In genomic region chr20:49915380-49916145, GRCh38 we compare ENCODE assay signal across 8 cellular contexts. TPM values are rescaled to one million over a fixed set of nuclear protein-coding genes. Genes with fewer than 3 reads are reported as not detected.
DNase-seq lines count a peak whose midpoint lies in the region; TF ChIP-seq lines count a peak whose summit lies in the region.

Gene SPATA2, minus strand, starts transcription at chr20:49915529. Its CDS starts 7,039 bp downstream, at chr20:49908490.

- H3K4me3 ChIP-seq in endocrine pancreas (ENCODE audit: control insufficient read depth, insufficient read depth, low read length), result peak within 1 kb of the TSS; percentile 71

- no peak for TF ChIP-seq CTCF in GM20000 (IDR thresholded peaks at IDR 0.05; ENCODE audit: extremely low read depth, missing control alignments)

- no peaks in the 10 kb centered on the region for H3K36me3 ChIP-seq in endocrine pancreas (ENCODE audit: control insufficient read depth, insufficient read depth, low read length)

- H3K27me3 ChIP-seq in endocrine pancreas (ENCODE audit: control insufficient read depth, insufficient read depth, low read length), result no peaks in the 10 kb centered on the region

- H3K4me1 ChIP-seq in endocrine pancreas (ENCODE audit: control insufficient read depth, insufficient read depth, low read length), result no peaks in the 10 kb centered on the region

- no peaks in the 10 kb centered on the region for H3K9me3 ChIP-seq in endocrine pancreas (ENCODE audit: control insufficient read depth, low read length)

- peak within 1 kb of the TSS; percentile 65 for H3K9ac ChIP-seq in endocrine pancreas (ENCODE audit: control insufficient read depth, insufficient read depth, low read length)

- DNase-seq in COLO668 (lab: John Stamatoyannopoulos, UW; ENCODE audit: unreplicated experiment) (peak; percentile 97), GM20000 (ENCODE audit: low spot score) (peak; percentile 97), HT-29 (ENCODE audit: low spot score) (peak; percentile 99), NOMO-1 treated with DMSO at 0.1 percent for 48 hours (lab: John Stamatoyannopoulos, UW; ENCODE audit: unreplicated experiment) (peak; percentile 88), mesenteric fat pad (ENCODE audit: low spot score) (peak; percentile 98)
- peak; percentile 78 to 92 (median 91) for DNase-seq in activated CD8-positive, alpha-beta memory T cell treated with anti-CD3 and anti-CD28 coated beads for 48 hours (ENCODE audit: low read depth in 2 of 3, low spot score in 2 of 3)
- DNase-seq in stimulated activated CD8-positive, alpha-beta memory T cell treated with anti-CD3 and anti-CD28 coated beads, Interleukin-15, amount 100 ng/mL, for 1 hour (ENCODE audit: low read depth), result peak; percentile 88

RNA-seq across cellular contexts. Expression of gene SPATA2, which starts in this region (rescaled TPM):
- total RNA-seq in HT-29 (2014; rRNA removed; shearing (Covaris generic)), result 10.2 and 10.7 TPM in 2 replicates
- 4.9 TPM for total RNA-seq in mesenteric fat pad

Comparison
In these comparisons a context has a peak if more than half of its experiments do, and no peak if none do; other contexts are left out.
1. Peak in every context shown above with its lines: DNase-seq and H3K4me3 ChIP-seq.